18 cellular contexts compared by ENCODE assay signal in the genomic region with DNA sequence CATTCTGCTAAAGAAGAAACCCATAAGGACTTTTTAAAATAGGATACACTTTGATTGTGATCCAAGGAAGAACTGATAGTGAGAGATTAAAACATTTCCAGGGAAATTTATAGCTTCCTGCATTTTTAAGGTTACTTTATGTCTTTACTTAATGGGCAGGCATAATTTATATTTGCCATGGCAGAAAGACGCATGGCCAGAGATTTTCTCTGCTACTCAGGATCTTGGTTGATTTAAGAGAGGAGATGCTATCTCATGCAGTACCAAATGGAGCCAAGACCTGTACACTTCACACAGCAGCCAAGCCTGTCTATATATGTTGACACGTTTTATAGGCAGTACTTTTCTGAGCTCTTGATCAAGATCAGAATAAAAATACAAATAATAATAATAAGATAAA.
DNase-seq lines count a peak whose midpoint lies in the region; ATAC-seq and TF ChIP-seq lines count a peak whose summit lies in the region.
"Had no signal": no experiment of that assay in that cellular context is flagged by ENCODE, and none has a peak within 500 bp of the region (broad histone marks: within the 10 kb centered on the region; RNA-seq: fewer than 3 reads in every experiment).

No MANE protein-coding gene starts in this region.

- peaks cover 43% of the 10 kb centered on the region for H3K4me1 Mint-ChIP-seq in mesothelial cell of epicardium

- no peak for TF ChIP-seq POLR2A in breast epithelium (IDR thresholded peaks at IDR 0.05)

- peak; percentile 2 for DNase-seq in T47D (ENCODE audit: low read depth in 1 of 2, low spot score in 1 of 2)
- no peak for DNase-seq in breast epithelium (ENCODE audit: low spot score in 2 of 2)
- DNase-seq in mesothelial cell of epicardium (ENCODE audit: low spot score in 2 of 2, unreplicated experiment in 2 of 2) = no peak
- no peak for DNase-seq in RWPE1 (ENCODE audit: low spot score)
- DNase-seq in kidney glomerular epithelial cell (lab: John Stamatoyannopoulos, UW) = no peak
- DNase-seq in COLO668 (lab: John Stamatoyannopoulos, UW; ENCODE audit: unreplicated experiment) = no peak
- DNase-seq: AML-193; CD4-positive, alpha-beta T cell; DMS153; DMS79; GM23248 had no signal

- peak overlapping the region; percentile 83 for H3K27ac Mint-ChIP-seq in mesothelial cell of epicardium
- H3K27ac Mint-ChIP-seq: CD4-positive, alpha-beta T cell had no signal

- intact Hi-C loops in breast epithelium (cut with DNase I; ENCODE audit: low total_unique reads) = no loop called here

- CTCF ChIA-PET in RWPE1 (lab: Yijun Ruan, JAX) = no interaction called here

- no peak overlapping the region for H3K4me3 Mint-ChIP-seq in mesothelial cell of epicardium
- H3K4me3 Mint-ChIP-seq: CD4-positive, alpha-beta T cell had no signal

- TF ChIP-seq CTCF in breast epithelium (IDR thresholded peaks at IDR 0.05) = no peak
- TF ChIP-seq CTCF in VCaP (conservative IDR thresholded peaks at IDR 0.05) = no peak
- TF ChIP-seq CTCF in mesothelial cell of epicardium (IDR thresholded peaks at IDR 0.05; ENCODE audit: unreplicated experiment) = no peak
- TF ChIP-seq CTCF in RWPE1 (conservative IDR thresholded peaks at IDR 0.05; ENCODE audit: low read depth) = no peak

- no peaks in the 10 kb centered on the region for H3K27me3 ChIP-seq in breast epithelium

- no peaks in the 10 kb centered on the region for H3K36me3 Mint-ChIP-seq in mesothelial cell of epicardium

- no peak overlapping the region for H3K4me3 ChIP-seq in breast epithelium
- H3K4me3 ChIP-seq: A549, GM12878, GM23248, HAP-1 had no signal

- ATAC-seq in GM18868 (IDR thresholded peaks at IDR 0.05; ENCODE audit: unreplicated experiment) = no peak
- ATAC-seq: A549, GM12878 had no signal

- POLR2A ChIA-PET in RWPE1 (lab: Yijun Ruan, JAX; ENCODE audit: low non-redundant PET) = no interaction called here

- in situ Hi-C loops in T47D (cut with HindIII; ENCODE audit: low pct_unique_long_range_greater_than_20kb, low sequenced_read_pairs) = no loop called here

- H3K4me1 ChIP-seq in breast epithelium = no peaks in the 10 kb centered on the region
- H3K4me1 ChIP-seq: A549, HAP-1 had no signal

- no peaks in the 10 kb centered on the region for H3K36me3 ChIP-seq in breast epithelium
- H3K36me3 ChIP-seq: HAP-1 had no signal

- no peaks in the 10 kb centered on the region for H3K9me3 ChIP-seq in breast epithelium
- H3K9me3 ChIP-seq: A549, HAP-1 had no signal

- peaks cover 14% of the 10 kb centered on the region for H3K27me3 Mint-ChIP-seq in mesothelial cell of epicardium (ENCODE audit: low read depth)
- H3K27me3 Mint-ChIP-seq: CD4-positive, alpha-beta T cell had no signal

- H3K27ac ChIP-seq in breast epithelium (no peak overlapping the region), VCaP (peak overlapping the region; percentile 31; the same call in 1 of the 2 replicates), RWPE1 (no peak overlapping the region)
- H3K27ac ChIP-seq: 22Rv1, A549, C4-2B, GM23248 had no signal

- peaks cover 10% of the 10 kb centered on the region for H3K9me3 Mint-ChIP-seq in mesothelial cell of epicardium
- H3K9me3 Mint-ChIP-seq: CD4-positive, alpha-beta T cell had no signal

Comparison
In these comparisons a context has a peak if more than half of its experiments do, and no peak if none do; other contexts are left out.
1. DNase-seq: peak in T47D (2 of 2); none in breast epithelium (0 of 2), mesothelial cell of epicardium (0 of 2), RWPE1 (single experiment), kidney glomerular epithelial cell (single experiment) and COLO668 (single experiment).